In genomic region chr1:154559496-154559950, GRCh38 we compare ENCODE assay signal across 7 cellular contexts. TPM values are rescaled to one million over a fixed set of nuclear protein-coding genes. Genes with fewer than 3 reads are reported as not detected.
DNase-seq lines count a peak whose midpoint lies in the region; ATAC-seq, FAIRE-seq and TF ChIP-seq lines count a peak whose summit lies in the region.

No MANE protein-coding gene starts in this region.

- H3K36me3 ChIP-seq in keratinocyte (ENCODE audit: control insufficient read depth in 2 of 2, extremely low read depth in 1 of 2, insufficient read depth in 2 of 2, low read length in 2 of 2) = peaks cover 10 to 12% of the 10 kb centered on the region in 2 experiments

- DNase-seq in NCI-H345 (lab: John Stamatoyannopoulos, UW) (peak; percentile 98), cerebellum (ENCODE audit: low spot score) (peak; percentile 88), keratinocyte (ENCODE audit: low read depth, low spot score) (peak; percentile 70)
- peak; percentile 53 to 57 for DNase-seq in stimulated activated CD4-positive, alpha-beta T cell treated with anti-CD3 and anti-CD28 coated beads, Interleukin-15, amount 100 ng/mL, for 1 hour (ENCODE audit: low read depth in 1 of 2, low spot score in 1 of 2)

- TF ChIP-seq CTCF in keratinocyte (optimal IDR thresholded peaks at IDR 0.05 in 1 of 3, IDR thresholded peaks at IDR 0.05 in 1 of 3, conservative IDR thresholded peaks at IDR 0.05 in 1 of 3; ENCODE audit: extremely low read depth in 1 of 3, insufficient read depth in 2 of 3, low read length in 3 of 3) = peak; percentile 94 to 98 (median 95)

- FAIRE-seq in keratinocyte (lab: Jason Lieb, UNC) = peak; percentile 87

- H3K4me1 ChIP-seq in keratinocyte (ENCODE audit: control insufficient read depth, extremely low read depth, insufficient read depth, low read length) = peaks cover 23% of the 10 kb centered on the region

- TF ChIP-seq POLR2A in GM18505 (IDR thresholded peaks at IDR 0.05; ENCODE audit: borderline replicate concordance, extremely low read depth, insufficient read depth, insufficient read length) = no peak

- no peaks in the 10 kb centered on the region for H3K9me3 ChIP-seq in keratinocyte (ENCODE audit: control insufficient read depth, low read depth, low read length)

- dilution Hi-C loops in keratinocyte (cut with MboI; ENCODE audit: extremely low pct_ligation_motif_present, low sequenced_read_pairs) = no loop called here

- ATAC-seq in GM18505 (IDR thresholded peaks at IDR 0.05; ENCODE audit: unreplicated experiment) (peak; percentile 26), HG03196 (IDR thresholded peaks at IDR 0.05; ENCODE audit: unreplicated experiment) (peak; percentile 42)
- ATAC-seq in activated CD4-positive, CD25-positive, alpha-beta regulatory T cell treated with anti-CD3 and anti-CD28 coated beads, Interleukin-2, amount 50 U/mL, for 24 hours = peak; percentile 40 to 44

- peak overlapping the region; percentile 60 for H2AFZ ChIP-seq in keratinocyte (ENCODE audit: control insufficient read depth, low read length)

- peak overlapping the region; percentile 84 for H3K27ac ChIP-seq in keratinocyte (ENCODE audit: control insufficient read depth, insufficient read depth, low read length)

- peaks cover 28% of the 10 kb centered on the region for H3K79me2 ChIP-seq in keratinocyte (ENCODE audit: control insufficient read depth, insufficient read depth, low read length)

- peaks cover 2% of the 10 kb centered on the region for H4K20me1 ChIP-seq in keratinocyte (ENCODE audit: control insufficient read depth, extremely low read depth, insufficient read depth, low read length)

- H3K27me3 ChIP-seq in keratinocyte (ENCODE audit: control insufficient read depth, extremely low read depth, insufficient read depth, low read length) = no peaks in the 10 kb centered on the region

- H3K9me1 ChIP-seq in keratinocyte (ENCODE audit: control insufficient read depth, extremely low read depth, insufficient read depth, low read length) = no peaks in the 10 kb centered on the region

- H3K9ac ChIP-seq in keratinocyte (ENCODE audit: control insufficient read depth, extremely low read depth, insufficient read depth, low read length) = peak overlapping the region; percentile 82

- H3K4me3 ChIP-seq in keratinocyte (ENCODE audit: control insufficient read depth in 2 of 3, extremely low read depth in 1 of 3, insufficient read depth in 2 of 3, low read depth in 1 of 3, low read length in 3 of 3) = peak overlapping the region; percentile 76 to 80 (median 79)

- H3K4me2 ChIP-seq in keratinocyte (ENCODE audit: control insufficient read depth, extremely low read depth, insufficient read depth, low read depth, low read length) = peak overlapping the region; percentile 91

RNA-seq across cellular contexts. Expression of gene UBE2Q1, which starts 1.1 kb away (rescaled TPM):
- total RNA-seq in cerebellum = 15.2 TPM
- 13.0 to 17.6 TPM (median 17.2 TPM) in 3 replicates for polyA plus RNA-seq in keratinocyte
- 85.7 TPM for polyA plus RNA-seq in keratinocyte (2011; ENCODE audit: low read depth)
- 17.2 and 19.0 TPM in 2 replicates for polyA plus RNA-seq in keratinocyte (2011; cell fraction: cytosol; rRNA removed)
- polyA plus RNA-seq in keratinocyte (2011; cell fraction: nucleus; rRNA removed) = 17.2 and 19.2 TPM in 2 replicates
- 34.7 and 47.8 TPM in 2 replicates for polyA plus RNA-seq in keratinocyte (2012; ENCODE audit: low replicate concordance)
- polyA minus RNA-seq in keratinocyte = 6.9 to 8.9 TPM (median 7.0 TPM) in 3 replicates
- 20.3 TPM for polyA minus RNA-seq in keratinocyte (2011; cell fraction: cytosol; rRNA and poly(A)+ RNA removed)
- 5.2 and 8.4 TPM in 2 replicates for polyA minus RNA-seq in keratinocyte (2011; cell fraction: nucleus; rRNA and poly(A)+ RNA removed)

RNA-seq across cellular contexts. Expression of gene CHRNB2, which starts 8.1 kb away (rescaled TPM):
- total RNA-seq in cerebellum = 16.2 TPM
- polyA plus RNA-seq in keratinocyte = 0.06 to 0.09 TPM (median 0.08 TPM) in 3 replicates
- polyA plus RNA-seq in keratinocyte (2011; ENCODE audit: low read depth) = not detected
- polyA plus RNA-seq in keratinocyte (2011; cell fraction: cytosol; rRNA removed) = 0.04 and 0.08 TPM in 2 replicates
- 0.23 and 0.28 TPM in 2 replicates for polyA plus RNA-seq in keratinocyte (2011; cell fraction: nucleus; rRNA removed)
- 0.03 and 0.09 TPM in 2 replicates for polyA plus RNA-seq in keratinocyte (2012; ENCODE audit: low replicate concordance)
- 0.45 to 0.59 TPM in 2 of 3 replicates, not detected in the other for polyA minus RNA-seq in keratinocyte
- not detected for polyA minus RNA-seq in keratinocyte (2011; cell fraction: cytosol; rRNA and poly(A)+ RNA removed)
- polyA minus RNA-seq in keratinocyte (2011; cell fraction: nucleus; rRNA and poly(A)+ RNA removed) = 0.23 TPM in 1 of 2 replicates, not detected in the other

RNA-seq across cellular contexts. Expression of gene ADAR, which starts 48.5 kb away (rescaled TPM):
- total RNA-seq in cerebellum = 82.4 TPM
- polyA plus RNA-seq in keratinocyte = 137 to 174 TPM (median 148 TPM) in 3 replicates
- 21.6 TPM for polyA plus RNA-seq in keratinocyte (2011; ENCODE audit: low read depth)
- polyA plus RNA-seq in keratinocyte (2011; cell fraction: cytosol; rRNA removed) = 95.4 and 154 TPM in 2 replicates
- 198 and 206 TPM in 2 replicates for polyA plus RNA-seq in keratinocyte (2011; cell fraction: nucleus; rRNA removed)
- 30.3 and 99.9 TPM in 2 replicates for polyA plus RNA-seq in keratinocyte (2012; ENCODE audit: low replicate concordance)
- polyA minus RNA-seq in keratinocyte = 204 to 283 TPM (median 274 TPM) in 3 replicates
- polyA minus RNA-seq in keratinocyte (2011; cell fraction: cytosol; rRNA and poly(A)+ RNA removed) = 106 TPM
- 160 and 234 TPM in 2 replicates for polyA minus RNA-seq in keratinocyte (2011; cell fraction: nucleus; rRNA and poly(A)+ RNA removed)

RNA-seq across cellular contexts. Expression of gene SHE, which starts 57.3 kb away (rescaled TPM):
- 2.8 TPM for total RNA-seq in cerebellum
- polyA plus RNA-seq in keratinocyte = 0.01 to 0.02 TPM (median 0.01 TPM) in 3 replicates
- polyA plus RNA-seq in keratinocyte (2011; ENCODE audit: low read depth) = not detected
- polyA plus RNA-seq in keratinocyte (2011; cell fraction: cytosol; rRNA removed) = 0.01 TPM in 1 of 2 replicates, not detected in the other
- 0.03 TPM in 1 of 2 replicates, not detected in the other for polyA plus RNA-seq in keratinocyte (2011; cell fraction: nucleus; rRNA removed)
- polyA plus RNA-seq in keratinocyte (2012; ENCODE audit: low replicate concordance) = 0.25 TPM in 1 of 2 replicates, not detected in the other
- not detected in 3 replicates for polyA minus RNA-seq in keratinocyte
- not detected for polyA minus RNA-seq in keratinocyte (2011; cell fraction: cytosol; rRNA and poly(A)+ RNA removed)
- polyA minus RNA-seq in keratinocyte (2011; cell fraction: nucleus; rRNA and poly(A)+ RNA removed) = 0.11 TPM in 1 of 2 replicates, not detected in the other

RNA-seq across cellular contexts. Expression of gene TDRD10, which starts 57.5 kb away (rescaled TPM):
- total RNA-seq in cerebellum = 0.82 TPM
- polyA plus RNA-seq in keratinocyte = not detected in 3 replicates
- not detected for polyA plus RNA-seq in keratinocyte (2011; ENCODE audit: low read depth)
- polyA plus RNA-seq in keratinocyte (2011; cell fraction: cytosol; rRNA removed) = not detected in 2 replicates
- not detected in 2 replicates for polyA plus RNA-seq in keratinocyte (2011; cell fraction: nucleus; rRNA removed)
- polyA plus RNA-seq in keratinocyte (2012; ENCODE audit: low replicate concordance) = not detected in 2 replicates
- not detected in 3 replicates for polyA minus RNA-seq in keratinocyte
- not detected for polyA minus RNA-seq in keratinocyte (2011; cell fraction: cytosol; rRNA and poly(A)+ RNA removed)
- not detected in 2 replicates for polyA minus RNA-seq in keratinocyte (2011; cell fraction: nucleus; rRNA and poly(A)+ RNA removed)

Comparison
In these comparisons a context has a peak if more than half of its experiments do, and no peak if none do; other contexts are left out.
1. Peak in every context shown above with its lines: DNase-seq, ATAC-seq, H3K4me3 ChIP-seq and H3K27ac ChIP-seq.